1 cellular context compared by ENCODE assay signal in genomic region chr17:72984145-72984924, GRCh38.
TF ChIP-seq lines count a peak whose summit lies in the region.

No MANE protein-coding gene starts in this region.

TF ChIP-seq in K562, 482 proteins besides CTCF, POLR2A, EP300 and RAD21 (continued from another document):
- TF ChIP-seq JUND (IDR thresholded peaks at IDR 0.05; ENCODE audit: borderline replicate concordance, low read depth, low read length), result no peak
- TF ChIP-seq JUND (tag; IDR thresholded peaks at IDR 0.05; ENCODE audit: borderline replicate concordance, low read depth, low read length), result peak; percentile 30; the same call in 1 of the 3 replicates
